Comparison of ENCODE assay signal across 12 cellular contexts in the genomic region with DNA sequence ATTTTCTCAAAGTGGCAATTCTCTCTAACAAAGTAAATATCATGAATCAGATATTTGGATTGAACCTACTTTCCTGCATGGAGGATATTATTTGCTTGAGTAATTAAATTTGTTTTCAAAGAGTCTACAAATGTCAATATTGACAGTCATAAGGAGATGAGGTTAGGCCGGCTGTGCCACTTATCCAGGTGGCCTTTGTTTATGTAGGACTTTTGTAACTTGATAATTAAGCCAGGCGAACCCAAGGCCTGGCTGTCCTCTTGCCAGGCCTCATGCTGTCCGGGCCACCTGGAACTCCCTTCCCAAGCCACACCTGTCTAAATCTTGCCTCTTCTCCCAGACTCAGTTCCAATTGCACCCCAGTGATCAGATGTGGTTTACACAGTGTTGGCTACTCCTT.
DNase-seq lines count a peak whose midpoint lies in the region; ATAC-seq and TF ChIP-seq lines count a peak whose summit lies in the region.
"Had no signal": no experiment of that assay in that cellular context is flagged by ENCODE, and none has a peak within 500 bp of the region (broad histone marks: within the 10 kb centered on the region; RNA-seq: fewer than 3 reads in every experiment).

No MANE protein-coding gene starts in this region.

- H3K9me3 ChIP-seq in PC-3 (ENCODE audit: low read length) (no peaks in the 10 kb centered on the region), right lobe of liver (peaks cover 0 to 5% (median 0%) of the 10 kb centered on the region in 4 donors)

- CTCF ChIA-PET in PC-3 (lab: Charles Lee), result no interaction called here

- H3K4me1 ChIP-seq in PC-3 (ENCODE audit: insufficient read depth, low read length), result peaks cover 26% of the 10 kb centered on the region
- H3K4me1 ChIP-seq in right lobe of liver, result peaks cover 0 to 47% (median 24%) of the 10 kb centered on the region in 4 donors
- H3K4me1 ChIP-seq: tibial nerve had no signal

- no peak for TF ChIP-seq CTCF in PC-3 (conservative IDR thresholded peaks at IDR 0.05; ENCODE audit: low read depth, low read length)
- no peak for TF ChIP-seq CTCF in right lobe of liver (IDR thresholded peaks at IDR 0.05)

- H4K20me1 ChIP-seq in PC-3 (ENCODE audit: low read length), result no peaks in the 10 kb centered on the region

- no peaks in the 10 kb centered on the region for H3K79me2 ChIP-seq in PC-3 (ENCODE audit: low read length)

- no TSS peak for BruUV-seq in PC-3 (replicated peaks; lab: Mats Ljungman, UMichigan)

- ATAC-seq in PC-3 (peak; percentile 91), right lobe of liver (peak; percentile 49 to 63 (median 58)), GM18520 (IDR thresholded peaks at IDR 0.05; ENCODE audit: unreplicated experiment) (no peak), HG03460 (IDR thresholded peaks at IDR 0.05; ENCODE audit: unreplicated experiment) (no peak), GM18511 (IDR thresholded peaks at IDR 0.05; ENCODE audit: unreplicated experiment) (no peak), GM21717 (IDR thresholded peaks at IDR 0.05; ENCODE audit: unreplicated experiment) (no peak)

- no peaks in the 10 kb centered on the region for H3F3A ChIP-seq in PC-3 (ENCODE audit: low read length, unreplicated experiment)

- H3K27ac ChIP-seq in PC-3 (ENCODE audit: low read length) (peak overlapping the region; percentile 52), right lobe of liver (peak overlapping the region in 2 of 3 donors; percentile 8 to 15)
- H3K27ac ChIP-seq: tibial nerve had no signal

- POLR2A ChIA-PET in PC-3 (lab: Charles Lee; ENCODE audit: unreplicated experiment), result no interaction called here

- no peak overlapping the region for H3K4me3 ChIP-seq in PC-3 (ENCODE audit: low read length)
- H3K4me3 ChIP-seq in right lobe of liver, result no peak overlapping the region
- H3K4me3 ChIP-seq: tibial nerve had no signal

- H3K27me3 ChIP-seq in PC-3 (ENCODE audit: low read length), result no peaks in the 10 kb centered on the region
- H3K27me3 ChIP-seq in right lobe of liver, result no peaks in the 10 kb centered on the region
- H3K27me3 ChIP-seq: tibial nerve had no signal

- DNase-seq in DMS153 (lab: John Stamatoyannopoulos, UW) (peak; percentile 97), NCI-H1930 (lab: John Stamatoyannopoulos, UW) (peak; percentile 78 to 87), PC-3 (peak; percentile 73), right lobe of liver (peak in 2 of 3 donors; percentile 68 to 74)
- DNase-seq: activated CD4-positive, CD25-positive, alpha-beta regulatory T cell; AML-193; naive B cell had no signal

- intact Hi-C loops in PC-3 (cut with micrococcal nuclease) (loop anchor here (2.0 to 5.0 kb wide), 2 partner anchors 46 to 202 kb away; no protein-coding TSS in a partner anchor), right lobe of liver (cut with DNase I) (loop anchor here in 1 of 2 donors (10.0 kb wide), 1 partner anchor 90 kb away; no protein-coding TSS in a partner anchor)

- TF ChIP-seq POLR2A in right lobe of liver (IDR thresholded peaks at IDR 0.05), result no peak

- no peak overlapping the region for H2AFZ ChIP-seq in PC-3 (ENCODE audit: low read length)

- WGBS in right lobe of liver (ENCODE audit: insufficient coverage, low coverage, low lambda C conversion rate, missing lambda C conversion rate), result 24% methylated on average over 3 of the region's 3 CpGs

- H3K9ac ChIP-seq in PC-3 (ENCODE audit: low read length), result no peak overlapping the region

- H3K4me2 ChIP-seq in PC-3 (ENCODE audit: low read length), result peak overlapping the region; percentile 55

- H3K9me2 ChIP-seq in PC-3 (replicated peaks; ENCODE audit: low read length), result no peaks in the 10 kb centered on the region

- H3K36me3 ChIP-seq in PC-3 (ENCODE audit: low read depth, low read length), result no peaks in the 10 kb centered on the region
- no peaks in the 10 kb centered on the region for H3K36me3 ChIP-seq in right lobe of liver
- H3K36me3 ChIP-seq: tibial nerve had no signal

Comparison
In these comparisons a context has a peak if more than half of its experiments do, and no peak if none do; other contexts are left out.
1. ATAC-seq: peak in PC-3 (single experiment) and right lobe of liver (4 of 4); none in GM18520 (single experiment), HG03460 (single experiment), GM18511 (single experiment) and GM21717 (single experiment).
2. Peak in every context shown above with its lines, with median percentiles within 50 percentile points of each other: DNase-seq.